28 cellular contexts compared by ENCODE assay signal in the genomic region with DNA sequence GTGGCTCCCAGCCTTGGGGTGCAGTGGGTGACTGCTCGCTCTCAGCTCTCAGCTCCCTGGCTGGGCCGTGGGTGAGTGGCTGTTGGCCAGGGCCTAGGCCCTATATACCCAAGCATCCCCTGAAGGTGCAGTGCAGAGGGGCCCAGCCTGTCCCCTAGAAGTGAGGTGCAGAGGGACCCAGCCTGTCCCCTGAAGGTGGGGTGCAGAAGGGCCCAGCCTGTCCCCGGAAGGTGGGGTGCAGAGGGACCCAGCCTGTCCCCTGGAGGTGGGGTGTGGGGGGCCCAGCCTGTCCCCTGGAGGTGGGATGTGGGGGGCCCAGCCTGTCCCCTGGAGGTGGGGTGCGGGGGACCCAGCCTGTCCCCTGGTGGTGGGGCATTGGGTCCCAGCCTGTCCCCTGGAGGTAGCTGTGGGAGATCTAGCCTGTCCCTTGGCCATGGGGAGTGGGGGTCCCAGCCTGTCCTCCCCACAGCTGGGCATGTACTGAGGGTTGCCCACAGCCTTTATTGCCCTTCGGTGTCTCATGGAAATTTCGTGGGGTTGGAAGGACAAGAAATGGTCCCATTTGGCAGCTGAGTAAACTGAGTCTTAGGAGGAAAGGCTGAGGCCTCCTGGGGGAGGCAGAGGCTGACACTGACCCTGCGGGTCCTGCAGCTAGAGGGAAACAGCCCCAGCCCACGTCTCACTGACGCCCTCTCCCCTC. TPM values are rescaled to one million over a fixed set of nuclear protein-coding genes. Genes with fewer than 3 reads are reported as not detected.
"Had no signal": no experiment of that assay in that cellular context is flagged by ENCODE, and none has a peak within 500 bp of the region (broad histone marks: within the 10 kb centered on the region; RNA-seq: fewer than 3 reads in every experiment).

No MANE protein-coding gene starts in this region.

- H3K4me1 ChIP-seq: lower lobe of right lung, sigmoid colon, tibial artery had no signal

- ATAC-seq: activated naive CD8-positive, alpha-beta T cell treated with anti-CD3 and anti-CD28 coated beads, Interleukin-2, amount 50 U/mL, for 24 hours; activated T-cell treated with anti-CD3 and anti-CD28 coated beads, Interleukin-2, amount 50 U/mL, for 4 hours; activated T-helper 17 cell treated with anti-CD3 and anti-CD28 coated beads, Interleukin-2, amount 50 U/mL, for 72 hours; effector memory CD8-positive, alpha-beta T cell; gastroesophageal sphincter; left lobe of liver; lower lobe of right lung; natural killer cell; stimulated activated effector memory CD8-positive, alpha-beta T cell treated with anti-CD3 and anti-CD28 coated beads, Interleukin-12 subunit alpha, Interleukin-12 subunit beta, amount 100 ng/mL, for 72 hours; upper lobe of right lung had no signal

- H3K4me2 ChIP-seq: hepatocyte had no signal

- H3K36me3 ChIP-seq: gastroesophageal sphincter, lower lobe of right lung, ovary, sigmoid colon, suprapubic skin, tibial artery, upper lobe of right lung had no signal

- H3K27me3 ChIP-seq: hepatocyte, ovary had no signal

- H3K27ac ChIP-seq: gastroesophageal sphincter, hepatocyte, lower lobe of right lung, ovary, sigmoid colon, suprapubic skin, tibial artery, upper lobe of right lung had no signal

- DNase-seq: activated CD4-positive, alpha-beta memory T cell treated with anti-CD3 and anti-CD28 coated beads for 36 hours; activated CD4-positive, alpha-beta T cell treated with anti-CD3 and anti-CD28 coated beads, Interleukin-2, amount 10 ng/mL, durations not matched to agents 24 days and 14 days; activated CD4-positive, CD25-positive, alpha-beta regulatory T cell treated with anti-CD3 and anti-CD28 coated beads, Interleukin-2, amount 50 U/mL, for 72 hours; activated CD8-positive, alpha-beta memory T cell treated with anti-CD3 and anti-CD28 coated beads, Interleukin-2, amount 50 U/mL, for 48 hours; activated naive CD8-positive, alpha-beta T cell treated with anti-CD3 and anti-CD28 coated beads, Interleukin-2, amount 50 U/mL, for 24 hours; activated T-cell treated with anti-CD3 and anti-CD28 coated beads, Interleukin-2, amount 50 U/mL, for 4 hours; amygdala; caudate nucleus; cortex of kidney; effector memory CD8-positive, alpha-beta T cell; erythroblast; kidney glomerular epithelial cell; lower lobe of right lung; mesenchymal stem cell; natural killer cell; ovary; sigmoid colon; small intestine; stimulated activated CD4-positive, alpha-beta T cell treated with anti-CD3 and anti-CD28 coated beads, Interleukin-4, amount 100 ng/mL, for 24 hours; T1000; tibial artery; upper lobe of right lung had no signal

- H3K4me3 ChIP-seq: gastroesophageal sphincter, hepatocyte, lower lobe of right lung, ovary, sigmoid colon, suprapubic skin, tibial artery, upper lobe of right lung had no signal

- H2AFZ ChIP-seq: hepatocyte had no signal

- H3K9me3 ChIP-seq: gastroesophageal sphincter, lower lobe of right lung, ovary, sigmoid colon, suprapubic skin, tibial artery, upper lobe of right lung had no signal

RNA-seq across cellular contexts. Expression of gene GRIFIN, which starts 25.9 kb away (rescaled TPM):
- polyA plus RNA-seq: hepatocyte, ovary, sigmoid colon, small intestine had no signal
